18 cellular contexts compared by ENCODE assay signal in the genomic region with DNA sequence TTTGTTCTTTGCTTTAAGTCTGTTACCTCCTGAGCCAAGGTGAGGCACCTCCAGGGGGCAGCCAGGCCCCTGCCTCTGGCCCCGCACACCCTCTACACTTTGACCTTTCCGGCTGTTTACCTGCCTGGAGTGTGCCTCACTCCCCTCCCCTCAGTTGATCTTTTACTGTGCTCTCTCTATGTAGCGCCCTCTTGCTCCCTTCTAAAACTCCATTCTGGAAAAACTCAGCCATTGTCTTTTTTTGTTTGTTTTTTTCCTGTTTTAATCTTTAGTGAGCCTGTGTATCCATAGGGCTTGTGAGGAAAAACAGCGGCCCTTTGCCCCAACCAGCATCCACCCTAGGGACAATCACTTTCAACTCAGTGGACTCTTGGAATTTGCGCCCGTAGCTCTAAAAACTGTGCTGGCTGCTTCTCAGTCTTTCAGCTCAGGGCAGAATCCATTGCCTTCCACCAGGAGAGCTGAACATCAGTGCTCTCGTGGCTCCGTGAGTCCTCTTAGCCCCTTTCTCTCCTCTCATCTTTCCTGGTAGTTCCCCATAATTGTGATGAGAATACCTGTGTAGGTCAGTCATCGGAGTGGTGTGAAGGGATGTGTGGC. TPM values are rescaled to one million over a fixed set of nuclear protein-coding genes. Genes with fewer than 3 reads are reported as not detected.
DNase-seq lines count a peak whose midpoint lies in the region; ATAC-seq and TF ChIP-seq lines count a peak whose summit lies in the region.
"Had no signal": no experiment of that assay in that cellular context is flagged by ENCODE, and none has a peak within 500 bp of the region (broad histone marks: within the 10 kb centered on the region; RNA-seq: fewer than 3 reads in every experiment).

No MANE protein-coding gene starts in this region.

- H3K9me3 ChIP-seq in left ventricle myocardium inferior (replicated peaks) = no peaks in the 10 kb centered on the region
- H3K9me3 ChIP-seq in naive thymus-derived CD4-positive, alpha-beta T cell (ENCODE audit: control insufficient read depth in 2 of 3, low read length in 3 of 3) = no peaks in the 10 kb centered on the region

- H3K27me3 ChIP-seq in left ventricle myocardium inferior (ENCODE audit: low read depth) = no peaks in the 10 kb centered on the region
- no peaks in the 10 kb centered on the region for H3K27me3 ChIP-seq in naive thymus-derived CD4-positive, alpha-beta T cell (ENCODE audit: control insufficient read depth in 2 of 2, insufficient read depth in 2 of 2, low read length in 2 of 2)

- peaks cover 16% of the 10 kb centered on the region for H3K4me1 ChIP-seq in left ventricle myocardium inferior
- H3K4me1 ChIP-seq in naive thymus-derived CD4-positive, alpha-beta T cell (ENCODE audit: control insufficient read depth in 2 of 2, insufficient read depth in 2 of 2, low read length in 2 of 2) = peaks cover 7 to 10% of the 10 kb centered on the region in 2 donors

- ATAC-seq in Right ventricle myocardium superior (ENCODE audit: poor library complexity) = no peak
- no peak for ATAC-seq in activated CD8-positive, alpha-beta T cell treated with anti-CD3 and anti-CD28 coated beads, Interleukin-2, amount 10 ng/mL, durations not matched to agents 7 days and 5 days
- no peak for ATAC-seq in naive thymus-derived CD4-positive, alpha-beta T cell
- ATAC-seq: Panc1 had no signal

- TF ChIP-seq CTCF in left ventricle myocardium inferior (IDR thresholded peaks at IDR 0.05; ENCODE audit: borderline replicate concordance) = no peak

- peak overlapping the region; percentile 12 for H3K27ac Mint-ChIP-seq in activated CD8-positive, alpha-beta T cell treated with anti-CD3 and anti-CD28 coated beads, Interleukin-2, amount 10 ng/mL, durations not matched to agents 7 days and 5 days
- peak overlapping the region in 7 of 9 donors; percentile 15 to 83 (median 62) for H3K27ac Mint-ChIP-seq in naive thymus-derived CD4-positive, alpha-beta T cell

- POLR2A ChIA-PET in activated CD8-positive, alpha-beta T cell treated with anti-CD3 and anti-CD28 coated beads, Interleukin-2, amount 10 ng/mL, durations not matched to agents 7 days and 5 days (lab: Charles Lee) = interaction anchor here (0.6 kb wide), 1 partner anchor 13 kb away, joined by 4 read pairs; the partner anchor contains the start of gene PDPK1
- POLR2A ChIA-PET in naive thymus-derived CD4-positive, alpha-beta T cell (lab: Charles Lee) = no interaction called here

- H3K4me3 Mint-ChIP-seq in activated CD8-positive, alpha-beta T cell treated with anti-CD3 and anti-CD28 coated beads, Interleukin-2, amount 10 ng/mL, durations not matched to agents 7 days and 5 days = no peak overlapping the region
- H3K4me3 Mint-ChIP-seq in naive thymus-derived CD4-positive, alpha-beta T cell = peak overlapping the region in 2 of 10 donors; percentile 9 to 10

- H3K27ac ChIP-seq in left ventricle myocardium inferior (replicated peaks) = no peak overlapping the region
- no peak overlapping the region for H3K27ac ChIP-seq in naive thymus-derived CD4-positive, alpha-beta T cell (ENCODE audit: low read depth, low read length)
- no peak overlapping the region for H3K27ac ChIP-seq in caudate nucleus (ENCODE audit: low read depth, low read length)

- DNase-seq in Right ventricle myocardium superior = peak; percentile 2
- no peak for DNase-seq in left ventricle myocardium inferior
- no peak for DNase-seq in activated CD8-positive, alpha-beta T cell treated with anti-CD3 and anti-CD28 coated beads, Interleukin-2, amount 10 ng/mL, durations not matched to agents 7 days and 5 days
- DNase-seq in naive thymus-derived CD4-positive, alpha-beta T cell = peak in 1 of 9 donors; percentile 6
- no peak for DNase-seq in germinal center (ENCODE audit: low spot score)
- DNase-seq in caudate nucleus (lab: John Stamatoyannopoulos, UW) = no peak
- DNase-seq in cerebellar cortex (ENCODE audit: low spot score) = no peak
- DNase-seq in mucosa of gallbladder (ENCODE audit: low spot score) = no peak
- DNase-seq: effector CD8-positive, alpha-beta T cell; GDM1; GOT3; hippocampal formation; NCI-H1417; NCI-H2171; stimulated activated CD4-positive, alpha-beta T cell treated with anti-CD3 and anti-CD28 coated beads, Interleukin-15, amount 100 ng/mL, for 24 hours had no signal

- peaks cover 32% of the 10 kb centered on the region for H3K36me3 Mint-ChIP-seq in activated CD8-positive, alpha-beta T cell treated with anti-CD3 and anti-CD28 coated beads, Interleukin-2, amount 10 ng/mL, durations not matched to agents 7 days and 5 days (ENCODE audit: low read depth)
- peaks cover 0 to 10% (median 5%) of the 10 kb centered on the region in 5 donors for H3K36me3 Mint-ChIP-seq in naive thymus-derived CD4-positive, alpha-beta T cell

- intact Hi-C loops in Right ventricle myocardium superior (cut with DNase I) (no loop called here), left ventricle myocardium inferior (cut with micrococcal nuclease) (no loop called here)
- intact Hi-C loops in naive thymus-derived CD4-positive, alpha-beta T cell (cut with micrococcal nuclease) = no loop called here

- H3K4me1 Mint-ChIP-seq in activated CD8-positive, alpha-beta T cell treated with anti-CD3 and anti-CD28 coated beads, Interleukin-2, amount 10 ng/mL, durations not matched to agents 7 days and 5 days (ENCODE audit: low read depth) = peaks cover 19% of the 10 kb centered on the region
- H3K4me1 Mint-ChIP-seq in naive thymus-derived CD4-positive, alpha-beta T cell = peaks cover 11 to 34% (median 26%) of the 10 kb centered on the region in 7 donors

- H3K36me3 ChIP-seq in left ventricle myocardium inferior = peaks cover 65% of the 10 kb centered on the region
- H3K36me3 ChIP-seq in naive thymus-derived CD4-positive, alpha-beta T cell (ENCODE audit: control insufficient read depth in 2 of 3, insufficient read depth in 3 of 3, low read length in 3 of 3) = peaks cover 9 to 62% (median 10%) of the 10 kb centered on the region in 3 experiments

- no peaks in the 10 kb centered on the region for H3K27me3 Mint-ChIP-seq in activated CD8-positive, alpha-beta T cell treated with anti-CD3 and anti-CD28 coated beads, Interleukin-2, amount 10 ng/mL, durations not matched to agents 7 days and 5 days (ENCODE audit: low read depth)
- no peaks in the 10 kb centered on the region for H3K27me3 Mint-ChIP-seq in naive thymus-derived CD4-positive, alpha-beta T cell

- no peaks in the 10 kb centered on the region for H3K9me3 Mint-ChIP-seq in activated CD8-positive, alpha-beta T cell treated with anti-CD3 and anti-CD28 coated beads, Interleukin-2, amount 10 ng/mL, durations not matched to agents 7 days and 5 days (ENCODE audit: insufficient read depth)
- peaks cover 0 to 9% (median 0%) of the 10 kb centered on the region in 11 donors for H3K9me3 Mint-ChIP-seq in naive thymus-derived CD4-positive, alpha-beta T cell

- H3K4me3 ChIP-seq in left ventricle myocardium inferior = no peak overlapping the region
- no peak overlapping the region for H3K4me3 ChIP-seq in naive thymus-derived CD4-positive, alpha-beta T cell (ENCODE audit: low read length)

- CTCF ChIA-PET in activated CD8-positive, alpha-beta T cell treated with anti-CD3 and anti-CD28 coated beads, Interleukin-2, amount 10 ng/mL, durations not matched to agents 7 days and 5 days (lab: Charles Lee) = no interaction called here
- CTCF ChIA-PET in naive thymus-derived CD4-positive, alpha-beta T cell (lab: Charles Lee) = no interaction called here

RNA-seq across cellular contexts. Expression of gene AMDHD2, which starts 4.3 kb away (rescaled TPM):
- 13.4 TPM for total RNA-seq in Right ventricle myocardium superior
- 9.3 TPM for total RNA-seq in left ventricle myocardium inferior
- 10 to 100 TPM; 54.0 to 58.5 TPM for total RNA-seq in activated CD8-positive, alpha-beta T cell treated with anti-CD3 and anti-CD28 coated beads, Interleukin-2, amount 10 ng/mL, durations not matched to agents 7 days and 5 days
- total RNA-seq in naive thymus-derived CD4-positive, alpha-beta T cell = 100 to 1,000 TPM in 4 of 5 experiments, 10 to 100 TPM in 1; 60.0 to 258 (median 112) TPM
- polyA plus RNA-seq in naive thymus-derived CD4-positive, alpha-beta T cell = 10 to 100 TPM; 15.0 to 22.5 TPM
- total RNA-seq in mucosa of gallbladder = 60.9 TPM

RNA-seq across cellular contexts. Expression of gene CEMP1, which starts 6.8 kb away (rescaled TPM):
- total RNA-seq in Right ventricle myocardium superior = not detected
- total RNA-seq in left ventricle myocardium inferior = not detected
- total RNA-seq in activated CD8-positive, alpha-beta T cell treated with anti-CD3 and anti-CD28 coated beads, Interleukin-2, amount 10 ng/mL, durations not matched to agents 7 days and 5 days = not detected
- total RNA-seq in naive thymus-derived CD4-positive, alpha-beta T cell = 1 to 10 TPM in 3 of 5 experiments, not detected in 2; 1.4 to 3.3 (median 2.8) TPM
- 1 to 10 TPM; 3.7 to 7.3 TPM for polyA plus RNA-seq in naive thymus-derived CD4-positive, alpha-beta T cell
- total RNA-seq in mucosa of gallbladder = 1.8 TPM
- total RNA-seq: cardiac septum, kidney epithelial cell had no signal

RNA-seq across cellular contexts. Expression of gene ATP6V0C, which starts 10.7 kb away (rescaled TPM):
- total RNA-seq in Right ventricle myocardium superior (129 TPM), left ventricle myocardium inferior (128 TPM), mucosa of gallbladder (246 TPM)
- 100 to 1,000 TPM; 105 to 110 TPM for total RNA-seq in activated CD8-positive, alpha-beta T cell treated with anti-CD3 and anti-CD28 coated beads, Interleukin-2, amount 10 ng/mL, durations not matched to agents 7 days and 5 days
- total RNA-seq in naive thymus-derived CD4-positive, alpha-beta T cell = 100 to 1,000 TPM in 4 of 5 experiments, 10 to 100 TPM in 1; 98.2 to 303 (median 113) TPM
- 10 to 100 TPM; 76.5 to 96.9 TPM for polyA plus RNA-seq in naive thymus-derived CD4-positive, alpha-beta T cell

RNA-seq across cellular contexts. Expression of gene PDPK1, which starts 13.4 kb away (rescaled TPM):
- total RNA-seq in Right ventricle myocardium superior (38.5 TPM), left ventricle myocardium inferior (46.4 TPM), mucosa of gallbladder (72.0 TPM)
- 10 to 100 TPM; 41.2 to 49.6 TPM for total RNA-seq in activated CD8-positive, alpha-beta T cell treated with anti-CD3 and anti-CD28 coated beads, Interleukin-2, amount 10 ng/mL, durations not matched to agents 7 days and 5 days
- total RNA-seq in naive thymus-derived CD4-positive, alpha-beta T cell = 10 to 100 TPM; 52.2 to 71.5 (median 58.3) TPM
- 10 to 100 TPM; 30.7 to 43.5 TPM for polyA plus RNA-seq in naive thymus-derived CD4-positive, alpha-beta T cell

RNA-seq across cellular contexts. Expression of gene TBC1D24, which starts 49.5 kb away (rescaled TPM):
- total RNA-seq in Right ventricle myocardium superior (11.8 TPM), left ventricle myocardium inferior (11.1 TPM), mucosa of gallbladder (20.6 TPM)
- 10 to 100 TPM; 21.1 to 22.4 TPM for total RNA-seq in activated CD8-positive, alpha-beta T cell treated with anti-CD3 and anti-CD28 coated beads, Interleukin-2, amount 10 ng/mL, durations not matched to agents 7 days and 5 days
- total RNA-seq in naive thymus-derived CD4-positive, alpha-beta T cell = 10 to 100 TPM in 2 of 5 experiments, 1 to 10 TPM in 3; 5.4 to 13.5 (median 9.2) TPM
- 1 to 10 TPM; 1.7 to 2.5 TPM for polyA plus RNA-seq in naive thymus-derived CD4-positive, alpha-beta T cell
